24 cellular contexts compared by ENCODE assay signal in genomic region chr18:25399554-25399953, GRCh38. TPM values are rescaled to one million over a fixed set of nuclear protein-coding genes. Genes with fewer than 3 reads are reported as not detected.
DNase-seq lines count a peak whose midpoint lies in the region; ATAC-seq and TF ChIP-seq lines count a peak whose summit lies in the region.
"Had no signal": no experiment of that assay in that cellular context is flagged by ENCODE, and none has a peak within 500 bp of the region (broad histone marks: within the 10 kb centered on the region; RNA-seq: fewer than 3 reads in every experiment).

No MANE protein-coding gene starts in this region.

- no peak overlapping the region for H3K4me3 ChIP-seq in PC-3 (ENCODE audit: low read length)
- no peak overlapping the region for H3K4me3 ChIP-seq in epithelial cell of proximal tubule (ENCODE audit: low read depth, low read length)
- H3K4me3 ChIP-seq: heart right ventricle had no signal

- TF ChIP-seq CTCF in PC-3 (conservative IDR thresholded peaks at IDR 0.05; ENCODE audit: low read depth, low read length) (no peak), epithelial cell of proximal tubule (conservative IDR thresholded peaks at IDR 0.05; ENCODE audit: low read depth, low read length) (no peak)

- no peaks in the 10 kb centered on the region for H3K79me2 ChIP-seq in PC-3 (ENCODE audit: low read length)

- no peaks in the 10 kb centered on the region for H3K36me3 ChIP-seq in PC-3 (ENCODE audit: low read depth, low read length)
- H3K36me3 ChIP-seq: heart right ventricle had no signal

- H3K4me2 ChIP-seq in PC-3 (ENCODE audit: low read length), result no peak overlapping the region
- H3K4me2 ChIP-seq: KMS-11 had no signal

- ATAC-seq in PC-3, result no peak
- no peak for ATAC-seq in GM18868 (IDR thresholded peaks at IDR 0.05; ENCODE audit: unreplicated experiment)
- ATAC-seq in sciatic nerve, result no peak
- ATAC-seq: CD8-positive, alpha-beta T cell; heart right ventricle; naive thymus-derived CD4-positive, alpha-beta T cell had no signal

- H2AFZ ChIP-seq in PC-3 (ENCODE audit: low read length), result no peak overlapping the region

- H3F3A ChIP-seq in PC-3 (ENCODE audit: low read length, unreplicated experiment), result no peaks in the 10 kb centered on the region

- H3K9me3 ChIP-seq in PC-3 (ENCODE audit: low read length), result no peaks in the 10 kb centered on the region

- H3K27me3 ChIP-seq in PC-3 (ENCODE audit: low read length), result peaks cover 40% of the 10 kb centered on the region
- H3K27me3 ChIP-seq: heart right ventricle had no signal

- H3K9me2 ChIP-seq in PC-3 (replicated peaks; ENCODE audit: low read length), result no peaks in the 10 kb centered on the region

- CTCF ChIA-PET in PC-3 (lab: Charles Lee), result no interaction called here

- POLR2A ChIA-PET in PC-3 (lab: Charles Lee; ENCODE audit: unreplicated experiment), result interaction anchor here (0.7 kb wide), 1 partner anchor 975 kb away, joined by 5 read pairs; no protein-coding TSS in a partner anchor

- H3K4me1 ChIP-seq in PC-3 (ENCODE audit: insufficient read depth, low read length), result no peaks in the 10 kb centered on the region
- H3K4me1 ChIP-seq: heart right ventricle had no signal

- no peak overlapping the region for H3K9ac ChIP-seq in PC-3 (ENCODE audit: low read length)
- H3K9ac ChIP-seq: KMS-11 had no signal

- intact Hi-C loops in PC-3 (cut with micrococcal nuclease) (no loop called here), sciatic nerve (cut with DNase I) (no loop called here)

- peak; percentile 7 for DNase-seq in EH (ENCODE audit: low read depth)
- DNase-seq in PC-3, result peak; percentile 24
- DNase-seq in epithelial cell of proximal tubule (ENCODE audit: low read depth), result peak; percentile 3
- peak; percentile 20 for DNase-seq in non-pigmented ciliary epithelial cell (ENCODE audit: low read depth)
- DNase-seq in NCI-H69 (lab: John Stamatoyannopoulos, UW), result no peak
- no peak for DNase-seq in 8988T
- DNase-seq in sciatic nerve (ENCODE audit: low spot score), result no peak
- DNase-seq: activated CD4-positive, alpha-beta T cell treated with anti-CD3 and anti-CD28 coated beads, Interleukin-2, amount 50 U/mL, for 48 hours; activated naive CD4-positive, alpha-beta T cell treated with Interleukin-2 at 50 U/mL for 16 hours; activated T-cell treated with anti-CD3 and anti-CD28 coated beads for 4 hours; aorta; CD8-positive, alpha-beta T cell; DMS79; effector CD8-positive, alpha-beta T cell; heart right ventricle; naive thymus-derived CD4-positive, alpha-beta T cell; NCI-H1048; NCI-H2081 treated with DMSO at 0.1 percent for 48 hours; posterior cingulate gyrus; small intestine had no signal

- no TSS peak for BruUV-seq in PC-3 (replicated peaks; lab: Mats Ljungman, UMichigan)

- no peaks in the 10 kb centered on the region for H4K20me1 ChIP-seq in PC-3 (ENCODE audit: low read length)

- H3K27ac ChIP-seq in PC-3 (ENCODE audit: low read length), result no peak overlapping the region
- H3K27ac ChIP-seq: heart right ventricle, KMS-11 had no signal

RNA-seq across cellular contexts. Expression of gene ZNF521, which starts 47.6 kb away (rescaled TPM):
- total RNA-seq in PC-3 (2014; rRNA removed), result 0.04 TPM in 1 of 2 replicates, not detected in the other
- 2.0 and 12.2 TPM in 2 replicates for total RNA-seq in epithelial cell of proximal tubule
- total RNA-seq in sciatic nerve, result 57.1 TPM
- total RNA-seq: CD8-positive, alpha-beta T cell; NCI-H460; T-helper 2 cell treated with Interferon-gamma antibody and Interleukin-4, amounts not matched to agents 100 ng/mL and 5 ng/mL, for 36 hours had no signal

Comparison
In these comparisons a context has a peak if more than half of its experiments do, and no peak if none do; other contexts are left out.
1. DNase-seq: peak in EH (single experiment), PC-3 (single experiment), epithelial cell of proximal tubule (single experiment) and non-pigmented ciliary epithelial cell (single experiment); none in NCI-H69 (single experiment), 8988T (single experiment) and sciatic nerve (single experiment).